28 cellular contexts compared by ENCODE assay signal in the genomic region with DNA sequence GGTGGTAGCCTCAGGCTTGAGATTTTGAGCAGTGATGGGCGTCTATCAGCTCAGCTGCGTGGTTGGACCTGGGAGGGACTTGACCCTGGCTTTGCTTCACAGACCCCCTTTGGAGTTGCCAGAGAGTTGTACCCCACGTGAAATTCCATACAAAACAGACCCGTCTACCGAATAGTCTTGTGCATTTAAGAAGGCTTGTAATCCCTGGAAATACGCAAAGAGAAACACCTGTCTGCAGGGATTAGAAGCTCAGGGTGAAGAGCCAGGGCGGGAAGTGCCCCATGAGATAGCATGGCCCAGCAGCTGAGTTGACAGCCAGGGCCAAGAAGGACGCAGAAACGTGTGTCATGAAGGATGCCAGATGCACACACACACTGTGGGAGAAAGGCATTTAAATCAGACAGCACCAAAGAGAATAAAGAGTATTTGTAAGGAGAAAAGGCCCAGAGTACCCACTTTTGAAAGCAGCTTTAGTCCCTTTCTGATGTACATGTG. TPM values are rescaled to one million over a fixed set of nuclear protein-coding genes. Genes with fewer than 3 reads are reported as not detected.
"Had no signal": no experiment of that assay in that cellular context is flagged by ENCODE, and none has a peak within 500 bp of the region (broad histone marks: within the 10 kb centered on the region; RNA-seq: fewer than 3 reads in every experiment).

No MANE protein-coding gene starts in this region.

- H3K27me3 ChIP-seq: adrenal gland, body of pancreas, breast epithelium had no signal

- H3K27ac ChIP-seq: adrenal gland, body of pancreas, breast epithelium, PC-9, RWPE1, SK-N-MC had no signal

- H3K4me3 ChIP-seq: adrenal gland, body of pancreas, breast epithelium, K562, PC-9, SK-N-MC had no signal

- H3K27me3 Mint-ChIP-seq: activated CD4-positive, alpha-beta T cell treated with anti-CD3 and anti-CD28 coated beads, Interleukin-2, amount 10 ng/mL, durations not matched to agents 24 days and 14 days; activated T-cell treated with anti-CD3 and anti-CD28 coated beads, Interleukin-2, amount 50 U/mL, for 24 hours had no signal

- DNase-seq: activated CD4-positive, alpha-beta T cell treated with anti-CD3 and anti-CD28 coated beads, Interleukin-2, amount 10 ng/mL, durations not matched to agents 24 days and 14 days; activated CD4-positive, alpha-beta T cell treated with anti-CD3 and anti-CD28 coated beads, Interleukin-2, amount 50 U/mL, for 48 hours; activated CD8-positive, alpha-beta T cell treated with anti-CD3 and anti-CD28 coated beads, Interleukin-2, amount 10 ng/mL, durations not matched to agents 7 days and 5 days; activated gamma-delta T cell treated with Interleukin-2 at 50 U/mL for 16 hours; activated naive CD4-positive, alpha-beta T cell treated with anti-CD3 and anti-CD28 coated beads for 36 hours; activated T-cell treated with anti-CD3 and anti-CD28 coated beads, Interleukin-2, amount 50 U/mL, for 24 hours; adrenal gland; body of pancreas; NCI-H1105; NCI-H1417 treated with DMSO at 0.1 percent for 48 hours; NCI-H1930; NCI-H2081 treated with DMSO at 0.1 percent for 48 hours; NCI-H2171; NCI-H510A; NCI-H69; NK-92 treated with Interleukin-12 subunit alpha and Interleukin-12 subunit beta, amount 100 ng/mL, for 24 hours; PC-9; T1000 had no signal

- H3K4me3 Mint-ChIP-seq: activated CD4-positive, alpha-beta T cell treated with anti-CD3 and anti-CD28 coated beads, Interleukin-2, amount 10 ng/mL, durations not matched to agents 24 days and 14 days; activated CD8-positive, alpha-beta T cell treated with anti-CD3 and anti-CD28 coated beads, Interleukin-2, amount 10 ng/mL, durations not matched to agents 7 days and 5 days; activated naive CD4-positive, alpha-beta T cell treated with anti-CD3 and anti-CD28 coated beads for 36 hours; activated T-cell treated with anti-CD3 and anti-CD28 coated beads, Interleukin-2, amount 50 U/mL, for 24 hours; activated T-helper 1 cell treated with anti-CD3 and anti-CD28 coated beads, Interleukin-12 subunit alpha, Interleukin-12 subunit beta, Interleukin-2, Interleukin-4 antibody, amounts not matched to agents 30 ng/mL and 10 ng/mL and 1 ng/mL, durations not matched to agents 14 hours and 24 hours and 36 hours had no signal

- H3K9me3 ChIP-seq: adrenal gland, body of pancreas, breast epithelium had no signal

- H3K36me3 Mint-ChIP-seq: activated naive CD4-positive, alpha-beta T cell treated with anti-CD3 and anti-CD28 coated beads, Interleukin-2, amount 50 U/mL, for 72 hours had no signal

- H3K27ac Mint-ChIP-seq: activated CD4-positive, alpha-beta T cell treated with anti-CD3 and anti-CD28 coated beads, Interleukin-2, amount 10 ng/mL, durations not matched to agents 24 days and 14 days; activated CD8-positive, alpha-beta T cell treated with anti-CD3 and anti-CD28 coated beads, Interleukin-2, amount 10 ng/mL, durations not matched to agents 7 days and 5 days; activated naive CD4-positive, alpha-beta T cell treated with anti-CD3 and anti-CD28 coated beads for 36 hours; activated naive CD4-positive, alpha-beta T cell treated with anti-CD3 and anti-CD28 coated beads, Interleukin-2, amount 50 U/mL, for 72 hours; activated T-cell treated with anti-CD3 and anti-CD28 coated beads, Interleukin-2, amount 50 U/mL, for 24 hours; activated T-helper 1 cell treated with anti-CD3 and anti-CD28 coated beads, Interleukin-12 subunit alpha, Interleukin-12 subunit beta, Interleukin-2, Interleukin-4 antibody, amounts not matched to agents 30 ng/mL and 10 ng/mL and 1 ng/mL, durations not matched to agents 14 hours and 24 hours and 36 hours had no signal

- ATAC-seq: activated CD8-positive, alpha-beta T cell treated with anti-CD3 and anti-CD28 coated beads, Interleukin-2, amount 10 ng/mL, durations not matched to agents 7 days and 5 days; activated naive CD4-positive, alpha-beta T cell treated with anti-CD3 and anti-CD28 coated beads, Interleukin-2, amount 50 U/mL, for 72 hours; body of pancreas; K562; Right ventricle myocardium inferior had no signal

- H3K36me3 ChIP-seq: adrenal gland, breast epithelium had no signal

- H3K4me1 Mint-ChIP-seq: activated CD4-positive, alpha-beta T cell treated with anti-CD3 and anti-CD28 coated beads, Interleukin-2, amount 10 ng/mL, durations not matched to agents 24 days and 14 days had no signal

- H3K9me3 Mint-ChIP-seq: activated CD4-positive, alpha-beta T cell treated with anti-CD3 and anti-CD28 coated beads, Interleukin-2, amount 10 ng/mL, durations not matched to agents 24 days and 14 days had no signal

- H3K4me1 ChIP-seq: adrenal gland, body of pancreas, breast epithelium had no signal

RNA-seq across cellular contexts. Expression of a gene that starts 46.5 kb away (rescaled TPM):
- total RNA-seq: activated CD4-positive, alpha-beta T cell treated with anti-CD3 and anti-CD28 coated beads, Interleukin-2, amount 10 ng/mL, durations not matched to agents 24 days and 14 days; activated CD8-positive, alpha-beta T cell treated with anti-CD3 and anti-CD28 coated beads, Interleukin-2, amount 10 ng/mL, durations not matched to agents 7 days and 5 days; activated naive CD4-positive, alpha-beta T cell treated with anti-CD3 and anti-CD28 coated beads for 36 hours; activated naive CD4-positive, alpha-beta T cell treated with anti-CD3 and anti-CD28 coated beads, Interleukin-2, amount 50 U/mL, for 72 hours; activated T-helper 1 cell treated with anti-CD3 and anti-CD28 coated beads, Interleukin-12 subunit alpha, Interleukin-12 subunit beta, Interleukin-2, Interleukin-4 antibody, amounts not matched to agents 30 ng/mL and 10 ng/mL and 1 ng/mL, durations not matched to agents 14 hours and 24 hours and 36 hours; K562; M059J; PC-9; T-helper 1 cell treated with Interleukin-12 subunit alpha and Interleukin-12 subunit beta and Interleukin-4 antibody, amounts not matched to agents 30 ng/mL and 1 ng/mL, for 36 hours; T-helper 2 cell treated with Interferon-gamma antibody and Interleukin-4, amounts not matched to agents 100 ng/mL and 5 ng/mL, for 36 hours had no signal
